In the genomic region with DNA sequence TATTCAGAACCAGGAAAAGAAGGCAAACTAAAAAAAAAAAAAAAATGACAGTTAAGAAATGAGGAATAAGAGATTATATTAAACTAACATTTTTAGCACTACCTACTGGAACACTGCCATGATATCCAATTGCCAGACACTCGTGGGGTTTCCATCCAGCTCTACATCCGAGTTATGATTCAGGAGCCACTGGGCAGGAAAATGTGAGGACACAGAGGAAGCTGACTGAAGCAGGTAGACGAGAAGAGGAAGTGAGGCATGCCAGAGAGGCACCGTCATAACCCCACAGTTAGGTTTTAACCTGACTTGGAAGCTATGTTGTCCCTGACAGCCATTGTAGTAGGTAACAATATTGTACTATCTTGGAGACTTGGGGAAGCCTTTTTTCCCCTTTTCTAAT, we compare ENCODE assay signal across 25 cellular contexts.
DNase-seq lines count a peak whose midpoint lies in the region; ATAC-seq, FAIRE-seq and TF ChIP-seq lines count a peak whose summit lies in the region.
"Had no signal": no experiment of that assay in that cellular context is flagged by ENCODE, and none has a peak within 500 bp of the region (broad histone marks: within the 10 kb centered on the region; RNA-seq: fewer than 3 reads in every experiment).

No MANE protein-coding gene starts in this region.

- H3K4me1 ChIP-seq in astrocyte (ENCODE audit: insufficient read depth, low read length) (peaks cover 10% of the 10 kb centered on the region), left ventricle myocardium inferior (no peaks in the 10 kb centered on the region)
- H3K4me1 ChIP-seq: heart left ventricle, pancreas had no signal

- H2AFZ ChIP-seq in astrocyte (ENCODE audit: low read depth, low read length), result no peak overlapping the region

- no peaks in the 10 kb centered on the region for H3K79me2 ChIP-seq in astrocyte (ENCODE audit: insufficient read depth, low read length)

- H3K9ac ChIP-seq in astrocyte (ENCODE audit: low read length), result no peak overlapping the region

- H3K27ac ChIP-seq in astrocyte (ENCODE audit: low read depth, low read length), result peak overlapping the region; percentile 10
- no peak overlapping the region for H3K27ac ChIP-seq in left ventricle myocardium inferior (replicated peaks)
- H3K27ac ChIP-seq: heart left ventricle, HL-60, pancreas, tibial nerve had no signal

- FAIRE-seq in astrocyte (lab: Jason Lieb, UNC), result no peak
- FAIRE-seq: K562, pancreas had no signal

- H4K20me1 ChIP-seq in astrocyte (ENCODE audit: insufficient read depth, low read length), result no peaks in the 10 kb centered on the region

- no peak for ATAC-seq in activated CD8-positive, alpha-beta T cell treated with anti-CD3 and anti-CD28 coated beads, Interleukin-2, amount 10 ng/mL, durations not matched to agents 7 days and 5 days
- no peak for ATAC-seq in HG03280 (IDR thresholded peaks at IDR 0.05; ENCODE audit: unreplicated experiment)
- ATAC-seq: CD8-positive, alpha-beta T cell; HCT116; heart left ventricle; K562; pancreas had no signal

- H3K9me3 ChIP-seq in astrocyte (ENCODE audit: insufficient read depth, low read depth, low read length) (no peaks in the 10 kb centered on the region), left ventricle myocardium inferior (replicated peaks) (no peaks in the 10 kb centered on the region)
- H3K9me3 ChIP-seq: heart left ventricle, pancreas, tibial nerve had no signal

- peaks cover 3% of the 10 kb centered on the region for H3K4me1 Mint-ChIP-seq in astrocyte (ENCODE audit: low read depth, unreplicated experiment)
- no peaks in the 10 kb centered on the region for H3K4me1 Mint-ChIP-seq in activated CD8-positive, alpha-beta T cell treated with anti-CD3 and anti-CD28 coated beads, Interleukin-2, amount 10 ng/mL, durations not matched to agents 7 days and 5 days (ENCODE audit: low read depth)
- H3K4me1 Mint-ChIP-seq: naive B cell had no signal

- H3K27me3 ChIP-seq in astrocyte (ENCODE audit: insufficient read depth, low read length) (no peaks in the 10 kb centered on the region), left ventricle myocardium inferior (ENCODE audit: low read depth) (no peaks in the 10 kb centered on the region)
- H3K27me3 ChIP-seq: pancreas, tibial nerve had no signal

- H3K4me3 ChIP-seq in astrocyte (ENCODE audit: insufficient read depth, low read depth, low read length) (peak overlapping the region; percentile 14), left ventricle myocardium inferior (no peak overlapping the region)
- H3K4me3 ChIP-seq: heart left ventricle, K562, pancreas, tibial nerve had no signal

- H3K4me2 ChIP-seq in astrocyte (ENCODE audit: low read length), result peak overlapping the region; percentile 33

- intact Hi-C loops in left ventricle myocardium inferior (cut with micrococcal nuclease), result no loop called here

- no peaks in the 10 kb centered on the region for H3K9me3 Mint-ChIP-seq in astrocyte (ENCODE audit: unreplicated experiment)
- no peaks in the 10 kb centered on the region for H3K9me3 Mint-ChIP-seq in activated CD8-positive, alpha-beta T cell treated with anti-CD3 and anti-CD28 coated beads, Interleukin-2, amount 10 ng/mL, durations not matched to agents 7 days and 5 days (ENCODE audit: insufficient read depth)

- no peak overlapping the region for H3K4me3 Mint-ChIP-seq in astrocyte (ENCODE audit: unreplicated experiment)
- no peak overlapping the region for H3K4me3 Mint-ChIP-seq in activated CD8-positive, alpha-beta T cell treated with anti-CD3 and anti-CD28 coated beads, Interleukin-2, amount 10 ng/mL, durations not matched to agents 7 days and 5 days
- H3K4me3 Mint-ChIP-seq: CD8-positive, alpha-beta T cell; naive B cell had no signal

- POLR2A ChIA-PET in activated CD8-positive, alpha-beta T cell treated with anti-CD3 and anti-CD28 coated beads, Interleukin-2, amount 10 ng/mL, durations not matched to agents 7 days and 5 days (lab: Charles Lee), result no interaction called here

- TF ChIP-seq CTCF in astrocyte (IDR thresholded peaks at IDR 0.05; ENCODE audit: insufficient read depth, low read depth, low read length), result no peak
- TF ChIP-seq CTCF in left ventricle myocardium inferior (IDR thresholded peaks at IDR 0.05; ENCODE audit: borderline replicate concordance), result no peak

- no peaks in the 10 kb centered on the region for H3K36me3 Mint-ChIP-seq in astrocyte (ENCODE audit: low read depth, unreplicated experiment)
- no peaks in the 10 kb centered on the region for H3K36me3 Mint-ChIP-seq in activated CD8-positive, alpha-beta T cell treated with anti-CD3 and anti-CD28 coated beads, Interleukin-2, amount 10 ng/mL, durations not matched to agents 7 days and 5 days (ENCODE audit: low read depth)
- H3K36me3 Mint-ChIP-seq: CD8-positive, alpha-beta T cell; naive B cell had no signal

- peak; percentile 74 for DNase-seq in DMS79 treated with DMSO at 0.1 percent for 48 hours (lab: John Stamatoyannopoulos, UW)
- peak; percentile 35 for DNase-seq in HPDE6-E6E7 (ENCODE audit: extremely low spot score)
- peak; percentile 49 for DNase-seq in astrocyte (ENCODE audit: low read depth)
- DNase-seq in glomerular visceral epithelial cell (ENCODE audit: extremely low spot score), result peak; percentile 78
- no peak for DNase-seq in left ventricle myocardium inferior
- DNase-seq in NCI-H2227 (lab: John Stamatoyannopoulos, UW; ENCODE audit: unreplicated experiment), result no peak
- DNase-seq in activated CD8-positive, alpha-beta T cell treated with anti-CD3 and anti-CD28 coated beads, Interleukin-2, amount 10 ng/mL, durations not matched to agents 7 days and 5 days, result no peak
- DNase-seq: activated CD4-positive, alpha-beta T cell treated with anti-CD3 and anti-CD28 coated beads, Interleukin-2, amount 50 U/mL, for 1 hour; activated CD8-positive, alpha-beta memory T cell treated with anti-CD3 and anti-CD28 coated beads, Interleukin-2, amount 50 U/mL, for 48 hours; activated gamma-delta T cell treated with Interleukin-2 at 50 U/mL for 16 hours; CD8-positive, alpha-beta T cell; central memory CD4-positive, alpha-beta T cell; effector CD4-positive, alpha-beta T cell; heart left ventricle; naive B cell; NCI-H524; pancreas; SHP77 treated with DMSO at 0.1 percent for 48 hours; stimulated activated naive CD4-positive, alpha-beta T cell treated with Interleukin-2 at 50 U/mL for 16 hours; T-helper 1 cell had no signal

- H3K27ac Mint-ChIP-seq in astrocyte (ENCODE audit: unreplicated experiment), result peak overlapping the region; percentile 23
- H3K27ac Mint-ChIP-seq in activated CD8-positive, alpha-beta T cell treated with anti-CD3 and anti-CD28 coated beads, Interleukin-2, amount 10 ng/mL, durations not matched to agents 7 days and 5 days, result no peak overlapping the region
- H3K27ac Mint-ChIP-seq: CD8-positive, alpha-beta T cell; naive B cell had no signal

- H3K36me3 ChIP-seq in astrocyte (ENCODE audit: insufficient read depth, low read length) (no peaks in the 10 kb centered on the region), left ventricle myocardium inferior (no peaks in the 10 kb centered on the region)
- H3K36me3 ChIP-seq: heart left ventricle, pancreas, tibial nerve had no signal

- CTCF ChIA-PET in activated CD8-positive, alpha-beta T cell treated with anti-CD3 and anti-CD28 coated beads, Interleukin-2, amount 10 ng/mL, durations not matched to agents 7 days and 5 days (lab: Charles Lee), result no interaction called here

- H3K27me3 Mint-ChIP-seq in astrocyte (ENCODE audit: low read depth, unreplicated experiment), result no peaks in the 10 kb centered on the region
- no peaks in the 10 kb centered on the region for H3K27me3 Mint-ChIP-seq in activated CD8-positive, alpha-beta T cell treated with anti-CD3 and anti-CD28 coated beads, Interleukin-2, amount 10 ng/mL, durations not matched to agents 7 days and 5 days (ENCODE audit: low read depth)
- H3K27me3 Mint-ChIP-seq: naive B cell had no signal

Comparison
In these comparisons a context has a peak if more than half of its experiments do, and no peak if none do; other contexts are left out.
1. DNase-seq: peak in DMS79 treated with DMSO at 0.1 percent for 48 hours (single experiment), HPDE6-E6E7 (single experiment), astrocyte (single experiment) and glomerular visceral epithelial cell (single experiment); none in left ventricle myocardium inferior (single experiment), NCI-H2227 (single experiment) and activated CD8-positive, alpha-beta T cell treated with anti-CD3 and anti-CD28 coated beads, Interleukin-2, amount 10 ng/mL, durations not matched to agents 7 days and 5 days (single experiment).